Comparison of ENCODE assay signal across 1 cellular context in the genomic region with DNA sequence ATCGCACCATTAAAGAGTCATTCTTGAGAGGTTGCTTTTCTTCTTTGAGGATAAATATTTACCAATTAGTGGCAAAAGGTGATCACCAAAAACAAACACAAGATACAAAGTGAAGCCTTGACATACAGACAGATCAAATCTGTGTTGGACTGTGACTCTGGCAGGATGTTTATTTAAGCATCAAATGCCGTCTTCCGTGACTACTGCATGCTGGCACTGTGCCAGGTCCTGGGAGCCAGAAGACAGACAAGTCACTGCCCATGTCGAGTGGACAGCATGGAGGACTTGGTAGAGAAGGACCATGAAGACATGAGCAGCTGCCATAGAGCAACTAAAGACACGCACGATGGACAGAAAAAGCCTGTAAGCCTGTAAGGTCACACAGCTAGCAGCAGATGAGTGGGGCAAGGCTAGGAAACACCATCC.
TF ChIP-seq lines count a peak whose summit lies in the region.

No MANE protein-coding gene starts in this region.

TF ChIP-seq in HEK293, 187 proteins besides CTCF, POLR2A, EP300 and RAD21 (continued from another document):
- TF ChIP-seq, protein P1, sequence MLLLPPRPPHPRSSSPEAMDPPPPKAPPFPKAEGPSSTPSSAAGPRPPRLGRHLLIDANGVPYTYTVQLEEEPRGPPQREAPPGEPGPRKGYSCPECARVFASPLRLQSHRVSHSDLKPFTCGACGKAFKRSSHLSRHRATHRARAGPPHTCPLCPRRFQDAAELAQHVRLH (tag by site-specific recombination; IDR thresholded peaks at IDR 0.05): no peak
- TF ChIP-seq ZNF777 (tag by site-specific recombination; IDR thresholded peaks at IDR 0.05; ENCODE audit: borderline replicate concordance) (no peak), ZBTB17 (tag by site-specific recombination; IDR thresholded peaks at IDR 0.05) (peak; percentile 75), ZNF544 (tag by site-specific recombination; IDR thresholded peaks at IDR 0.05) (peak; percentile 91), TRIM28 (IDR thresholded peaks at IDR 0.05; ENCODE audit: borderline replicate concordance, low read length) (peak; percentile 17; the same call in 1 of the 2 replicates), RBAK (tag by site-specific recombination; IDR thresholded peaks at IDR 0.05) (no peak), ZIC2 (tag by site-specific recombination; IDR thresholded peaks at IDR 0.05) (no peak), ZNF341 (tag by site-specific recombination; IDR thresholded peaks at IDR 0.05; ENCODE audit: low read depth) (no peak), ZNF549 (tag by site-specific recombination; IDR thresholded peaks at IDR 0.05) (no peak), GFI1B (tag by site-specific recombination; IDR thresholded peaks at IDR 0.05) (peak; percentile 18; the same call in 1 of the 2 replicates), ZFHX2 (tag by site-specific recombination; conservative IDR thresholded peaks at IDR 0.05) (no peak), ZFP41 (tag by site-specific recombination; IDR thresholded peaks at IDR 0.05; ENCODE audit: borderline replicate concordance) (no peak), ZNF155 (tag by site-specific recombination; IDR thresholded peaks at IDR 0.05) (no peak), ZNF624 (tag by site-specific recombination; IDR thresholded peaks at IDR 0.05) (peak; percentile 91), ZNF677 (tag by site-specific recombination; IDR thresholded peaks at IDR 0.05) (peak; percentile 82; the same call in 1 of the 2 replicates), ZNF433 (tag by site-specific recombination; IDR thresholded peaks at IDR 0.05; ENCODE audit: low read depth) (no peak), ZNF555 (tag by site-specific recombination; conservative IDR thresholded peaks at IDR 0.05) (no peak), ZBTB7A (tag by site-specific recombination; IDR thresholded peaks at IDR 0.05; ENCODE audit: low read depth) (no peak), ZNF654 (tag by site-specific recombination; IDR thresholded peaks at IDR 0.05; ENCODE audit: low read depth) (no peak), ZNF37A (tag by site-specific recombination; IDR thresholded peaks at IDR 0.05) (peak; percentile 67; the same call in 1 of the 2 replicates), ZNF184 (tag by site-specific recombination; IDR thresholded peaks at IDR 0.05) (peak; percentile 90), SP3 (tag by site-specific recombination; IDR thresholded peaks at IDR 0.05) (no peak), ZNF510 (tag by site-specific recombination; IDR thresholded peaks at IDR 0.05; ENCODE audit: insufficient replicate concordance) (no peak), ZNF830 (tag by site-specific recombination; IDR thresholded peaks at IDR 0.05; ENCODE audit: low read depth) (peak; percentile 77; the same call in 1 of the 2 replicates), ZNF600 (tag by site-specific recombination; IDR thresholded peaks at IDR 0.05) (peak; percentile 35; the same call in 1 of the 2 replicates), KLF1 (tag by site-specific recombination; IDR thresholded peaks at IDR 0.05) (no peak), ZNF561 (tag by site-specific recombination; IDR thresholded peaks at IDR 0.05; ENCODE audit: borderline replicate concordance) (peak; percentile 93), ZNF571 (tag by site-specific recombination; IDR thresholded peaks at IDR 0.05) (0 out of 2 replicates have a peak, but pooled peaks have one; percentile 64)
- TF ChIP-seq, protein P2, sequence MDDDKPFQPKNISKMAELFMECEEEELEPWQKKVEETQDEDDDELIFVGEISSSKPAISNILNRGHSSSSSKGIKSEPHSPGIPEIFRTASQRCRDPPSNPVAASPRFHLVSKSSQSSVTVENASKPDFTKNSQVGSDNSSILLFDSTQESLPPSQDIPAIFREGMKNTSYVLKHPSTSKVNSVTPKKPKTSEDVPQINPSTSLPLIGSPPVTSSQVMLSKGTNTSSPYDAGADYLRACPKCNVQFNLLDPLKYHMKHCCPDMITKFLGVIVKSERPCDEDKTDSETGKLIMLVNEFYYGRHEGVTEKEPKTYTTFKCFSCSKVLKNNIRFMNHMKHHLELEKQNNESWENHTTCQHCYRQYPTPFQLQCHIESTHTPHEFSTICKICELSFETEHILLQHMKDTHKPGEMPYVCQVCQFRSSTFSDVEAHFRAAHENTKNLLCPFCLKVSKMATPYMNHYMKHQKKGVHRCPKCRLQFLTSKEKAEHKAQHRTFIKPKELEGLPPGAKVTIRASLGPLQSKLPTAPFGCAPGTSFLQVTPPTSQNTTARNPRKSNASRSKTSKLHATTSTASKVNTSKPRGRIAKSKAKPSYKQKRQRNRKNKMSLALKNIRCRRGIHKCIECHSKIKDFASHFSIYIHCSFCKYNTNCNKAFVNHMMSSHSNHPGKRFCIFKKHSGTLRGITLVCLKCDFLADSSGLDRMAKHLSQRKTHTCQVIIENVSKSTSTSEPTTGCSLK (tag by site-specific recombination; IDR thresholded peaks at IDR 0.05): no peak
- TF ChIP-seq, protein P3, sequence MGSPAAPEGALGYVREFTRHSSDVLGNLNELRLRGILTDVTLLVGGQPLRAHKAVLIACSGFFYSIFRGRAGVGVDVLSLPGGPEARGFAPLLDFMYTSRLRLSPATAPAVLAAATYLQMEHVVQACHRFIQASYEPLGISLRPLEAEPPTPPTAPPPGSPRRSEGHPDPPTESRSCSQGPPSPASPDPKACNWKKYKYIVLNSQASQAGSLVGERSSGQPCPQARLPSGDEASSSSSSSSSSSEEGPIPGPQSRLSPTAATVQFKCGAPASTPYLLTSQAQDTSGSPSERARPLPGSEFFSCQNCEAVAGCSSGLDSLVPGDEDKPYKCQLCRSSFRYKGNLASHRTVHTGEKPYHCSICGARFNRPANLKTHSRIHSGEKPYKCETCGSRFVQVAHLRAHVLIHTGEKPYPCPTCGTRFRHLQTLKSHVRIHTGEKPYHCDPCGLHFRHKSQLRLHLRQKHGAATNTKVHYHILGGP (tag by site-specific recombination; IDR thresholded peaks at IDR 0.05): peak; percentile 79
- TF ChIP-seq, protein P4, sequence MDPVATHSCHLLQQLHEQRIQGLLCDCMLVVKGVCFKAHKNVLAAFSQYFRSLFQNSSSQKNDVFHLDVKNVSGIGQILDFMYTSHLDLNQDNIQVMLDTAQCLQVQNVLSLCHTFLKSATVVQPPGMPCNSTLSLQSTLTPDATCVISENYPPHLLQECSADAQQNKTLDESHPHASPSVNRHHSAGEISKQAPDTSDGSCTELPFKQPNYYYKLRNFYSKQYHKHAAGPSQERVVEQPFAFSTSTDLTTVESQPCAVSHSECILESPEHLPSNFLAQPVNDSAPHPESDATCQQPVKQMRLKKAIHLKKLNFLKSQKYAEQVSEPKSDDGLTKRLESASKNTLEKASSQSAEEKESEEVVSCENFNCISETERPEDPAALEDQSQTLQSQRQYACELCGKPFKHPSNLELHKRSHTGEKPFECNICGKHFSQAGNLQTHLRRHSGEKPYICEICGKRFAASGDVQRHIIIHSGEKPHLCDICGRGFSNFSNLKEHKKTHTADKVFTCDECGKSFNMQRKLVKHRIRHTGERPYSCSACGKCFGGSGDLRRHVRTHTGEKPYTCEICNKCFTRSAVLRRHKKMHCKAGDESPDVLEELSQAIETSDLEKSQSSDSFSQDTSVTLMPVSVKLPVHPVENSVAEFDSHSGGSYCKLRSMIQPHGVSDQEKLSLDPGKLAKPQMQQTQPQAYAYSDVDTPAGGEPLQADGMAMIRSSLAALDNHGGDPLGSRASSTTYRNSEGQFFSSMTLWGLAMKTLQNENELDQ (tag by site-specific recombination; IDR thresholded peaks at IDR 0.05; ENCODE audit: low read depth): no peak
- TF ChIP-seq, protein P5, sequence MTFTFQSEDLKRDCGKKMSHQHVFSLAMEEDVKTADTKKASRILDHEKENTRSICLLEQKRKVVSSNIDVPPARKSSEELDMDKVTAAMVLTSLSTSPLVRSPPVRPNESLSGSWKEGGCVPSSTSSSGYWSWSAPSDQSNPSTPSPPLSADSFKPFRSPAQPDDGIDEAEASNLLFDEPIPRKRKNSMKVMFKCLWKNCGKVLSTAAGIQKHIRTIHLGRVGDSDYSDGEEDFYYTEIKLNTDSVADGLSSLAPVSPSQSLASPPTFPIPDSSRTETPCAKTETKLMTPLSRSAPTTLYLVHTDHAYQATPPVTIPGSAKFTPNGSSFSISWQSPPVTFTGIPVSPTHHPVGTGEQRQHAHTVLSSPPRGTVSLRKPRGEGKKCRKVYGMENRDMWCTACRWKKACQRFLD (tag by site-specific recombination; IDR thresholded peaks at IDR 0.05): no peak
- TF ChIP-seq, protein P6, sequence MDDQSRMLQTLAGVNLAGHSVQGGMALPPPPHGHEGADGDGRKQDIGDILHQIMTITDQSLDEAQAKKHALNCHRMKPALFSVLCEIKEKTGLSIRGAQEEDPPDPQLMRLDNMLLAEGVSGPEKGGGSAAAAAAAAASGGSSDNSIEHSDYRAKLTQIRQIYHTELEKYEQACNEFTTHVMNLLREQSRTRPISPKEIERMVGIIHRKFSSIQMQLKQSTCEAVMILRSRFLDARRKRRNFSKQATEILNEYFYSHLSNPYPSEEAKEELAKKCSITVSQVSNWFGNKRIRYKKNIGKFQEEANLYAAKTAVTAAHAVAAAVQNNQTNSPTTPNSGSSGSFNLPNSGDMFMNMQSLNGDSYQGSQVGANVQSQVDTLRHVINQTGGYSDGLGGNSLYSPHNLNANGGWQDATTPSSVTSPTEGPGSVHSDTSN (CRISPR knock-in tag; IDR thresholded peaks at IDR 0.05): no peak
- TF ChIP-seq, protein P7, sequence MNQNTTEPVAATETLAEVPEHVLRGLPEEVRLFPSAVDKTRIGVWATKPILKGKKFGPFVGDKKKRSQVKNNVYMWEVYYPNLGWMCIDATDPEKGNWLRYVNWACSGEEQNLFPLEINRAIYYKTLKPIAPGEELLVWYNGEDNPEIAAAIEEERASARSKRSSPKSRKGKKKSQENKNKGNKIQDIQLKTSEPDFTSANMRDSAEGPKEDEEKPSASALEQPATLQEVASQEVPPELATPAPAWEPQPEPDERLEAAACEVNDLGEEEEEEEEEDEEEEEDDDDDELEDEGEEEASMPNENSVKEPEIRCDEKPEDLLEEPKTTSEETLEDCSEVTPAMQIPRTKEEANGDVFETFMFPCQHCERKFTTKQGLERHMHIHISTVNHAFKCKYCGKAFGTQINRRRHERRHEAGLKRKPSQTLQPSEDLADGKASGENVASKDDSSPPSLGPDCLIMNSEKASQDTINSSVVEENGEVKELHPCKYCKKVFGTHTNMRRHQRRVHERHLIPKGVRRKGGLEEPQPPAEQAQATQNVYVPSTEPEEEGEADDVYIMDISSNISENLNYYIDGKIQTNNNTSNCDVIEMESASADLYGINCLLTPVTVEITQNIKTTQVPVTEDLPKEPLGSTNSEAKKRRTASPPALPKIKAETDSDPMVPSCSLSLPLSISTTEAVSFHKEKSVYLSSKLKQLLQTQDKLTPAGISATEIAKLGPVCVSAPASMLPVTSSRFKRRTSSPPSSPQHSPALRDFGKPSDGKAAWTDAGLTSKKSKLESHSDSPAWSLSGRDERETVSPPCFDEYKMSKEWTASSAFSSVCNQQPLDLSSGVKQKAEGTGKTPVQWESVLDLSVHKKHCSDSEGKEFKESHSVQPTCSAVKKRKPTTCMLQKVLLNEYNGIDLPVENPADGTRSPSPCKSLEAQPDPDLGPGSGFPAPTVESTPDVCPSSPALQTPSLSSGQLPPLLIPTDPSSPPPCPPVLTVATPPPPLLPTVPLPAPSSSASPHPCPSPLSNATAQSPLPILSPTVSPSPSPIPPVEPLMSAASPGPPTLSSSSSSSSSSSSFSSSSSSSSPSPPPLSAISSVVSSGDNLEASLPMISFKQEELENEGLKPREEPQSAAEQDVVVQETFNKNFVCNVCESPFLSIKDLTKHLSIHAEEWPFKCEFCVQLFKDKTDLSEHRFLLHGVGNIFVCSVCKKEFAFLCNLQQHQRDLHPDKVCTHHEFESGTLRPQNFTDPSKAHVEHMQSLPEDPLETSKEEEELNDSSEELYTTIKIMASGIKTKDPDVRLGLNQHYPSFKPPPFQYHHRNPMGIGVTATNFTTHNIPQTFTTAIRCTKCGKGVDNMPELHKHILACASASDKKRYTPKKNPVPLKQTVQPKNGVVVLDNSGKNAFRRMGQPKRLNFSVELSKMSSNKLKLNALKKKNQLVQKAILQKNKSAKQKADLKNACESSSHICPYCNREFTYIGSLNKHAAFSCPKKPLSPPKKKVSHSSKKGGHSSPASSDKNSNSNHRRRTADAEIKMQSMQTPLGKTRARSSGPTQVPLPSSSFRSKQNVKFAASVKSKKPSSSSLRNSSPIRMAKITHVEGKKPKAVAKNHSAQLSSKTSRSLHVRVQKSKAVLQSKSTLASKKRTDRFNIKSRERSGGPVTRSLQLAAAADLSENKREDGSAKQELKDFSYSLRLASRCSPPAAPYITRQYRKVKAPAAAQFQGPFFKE (tag by site-specific recombination; IDR thresholded peaks at IDR 0.05; ENCODE audit: borderline replicate concordance): no peak
TF ChIP-seq in HEK293: peak in this region for 22.
